In the genomic region with DNA sequence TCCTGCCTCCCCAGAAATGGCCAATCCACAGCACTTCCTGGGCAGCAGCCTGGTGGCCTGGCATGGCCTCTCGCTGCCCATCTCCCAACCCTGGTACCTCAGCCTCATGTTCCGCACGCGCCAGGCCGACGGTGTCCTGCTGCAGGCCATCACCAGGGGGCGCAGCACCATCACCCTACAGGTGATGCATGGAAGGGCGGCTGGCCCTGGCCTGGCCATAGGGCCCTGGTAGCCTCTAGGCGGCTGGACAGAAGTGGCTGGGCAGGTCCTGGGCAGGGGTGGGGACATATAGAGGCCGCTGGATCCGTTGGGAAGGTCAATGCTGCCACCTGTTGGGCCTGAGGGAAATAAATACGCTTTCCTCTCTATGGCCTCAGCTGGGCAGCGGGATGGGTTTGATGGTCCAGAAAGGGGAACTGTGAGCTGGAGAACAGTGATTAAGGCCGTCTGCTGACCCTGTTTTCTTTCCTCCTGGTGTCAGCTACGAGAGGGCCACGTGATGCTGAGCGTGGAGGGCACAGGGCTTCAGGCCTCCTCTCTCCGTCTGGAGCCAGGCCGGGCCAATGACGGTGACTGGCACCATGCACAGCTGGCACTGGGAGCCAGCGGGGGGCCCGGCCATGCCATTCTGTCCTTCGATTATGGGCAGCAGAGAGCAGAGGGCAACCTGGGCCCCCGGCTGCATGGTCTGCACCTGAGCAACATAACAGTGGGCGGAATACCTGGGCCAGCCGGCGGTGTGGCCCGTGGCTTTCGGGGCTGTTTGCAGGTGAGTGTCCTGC, we compare ENCODE assay signal across 8 cellular contexts. TPM values are rescaled to one million over a fixed set of nuclear protein-coding genes. Genes with fewer than 3 reads are reported as not detected.
DNase-seq lines count a peak whose midpoint lies in the region; ATAC-seq, FAIRE-seq and TF ChIP-seq lines count a peak whose summit lies in the region.

No MANE protein-coding gene starts in this region.

- no peaks in the 10 kb centered on the region for H3K9me2 ChIP-seq in SK-N-SH

- H3K27me3 Mint-ChIP-seq in osteocyte (ENCODE audit: unreplicated experiment), result no peaks in the 10 kb centered on the region

- intact Hi-C loops in A673 (cut with micrococcal nuclease; ENCODE audit: unreplicated experiment), result loop anchor here (5.0 kb wide), 2 partner anchors 61 to 269 kb away; no protein-coding TSS in a partner anchor
- intact Hi-C loops in thyroid gland (cut with DNase I), result loop anchor here (5.0 to 10.0 kb wide), 2 partner anchors 61 to 271 kb away; a partner anchor contains a TSS

- no peak overlapping the region for H3K4me3 Mint-ChIP-seq in osteocyte (ENCODE audit: unreplicated experiment)

- H2AFZ ChIP-seq in SK-N-SH (ENCODE audit: low read depth), result no peak overlapping the region

- FAIRE-seq in GM18507 (lab: Jason Lieb, UNC), result peak; percentile 78

- peaks cover 25% of the 10 kb centered on the region for H3K36me3 ChIP-seq in A673 (ENCODE audit: insufficient read depth, low read length, poor library complexity, severe bottlenecking)
- peaks cover 0 to 5% of the 10 kb centered on the region in 2 experiments for H3K36me3 ChIP-seq in SK-N-SH (replicated peaks in 1 of 2; ENCODE audit: control insufficient read depth in 1 of 2, insufficient read depth in 2 of 2, low read length in 1 of 2)
- H3K36me3 ChIP-seq in thyroid gland, result peaks cover 26 to 29% of the 10 kb centered on the region in 2 donors

- H3K27ac ChIP-seq in A673 (ENCODE audit: low read depth, low read length, poor library complexity, severe bottlenecking) (no peak overlapping the region), SK-N-SH (ENCODE audit: low read depth in 2 of 2, low read length in 1 of 2) (peak overlapping the region in 1 of 2 experiments; percentile 0; a peak in 1 of 4 replicates), thyroid gland (no peak overlapping the region)

- TF ChIP-seq RAD21 in SK-N-SH (IDR thresholded peaks at IDR 0.05; ENCODE audit: low read length), result peak; percentile 87

- POLR2A ChIA-PET in A673 (lab: Charles Lee; ENCODE audit: low non-redundant PET), result no interaction called here
- POLR2A ChIA-PET in SK-N-SH (lab: Yijun Ruan, JAX), result interaction anchor here (0.7 to 1.0 kb wide), 2 partner anchors 134 to 164 kb away, joined by 3 to 4 read pairs; a partner anchor contains a TSS

- H3F3A ChIP-seq in SK-N-SH (replicated peaks; ENCODE audit: insufficient read depth), result no peaks in the 10 kb centered on the region

- H3K9me3 ChIP-seq in A673 (ENCODE audit: low read depth, low read length, poor library complexity, severe bottlenecking) (no peaks in the 10 kb centered on the region), SK-N-SH (no peaks in the 10 kb centered on the region), thyroid gland (no peaks in the 10 kb centered on the region)

- CTCF ChIA-PET in A673 (lab: Charles Lee) (interaction anchor here (0.6 to 0.8 kb wide), 3 partner anchors 46 to 163 kb away, joined by 3 to 9 read pairs (median 3); a partner anchor contains a TSS), SK-N-SH (lab: Yijun Ruan, JAX) (interaction anchor here (0.6 to 3.7 kb wide), 48 partner anchors 10 to 269 kb away, joined by 3 to 61 read pairs (median 5); a partner anchor contains a TSS)

- H3K4me2 ChIP-seq in SK-N-SH, result no peak overlapping the region

- peaks cover 7% of the 10 kb centered on the region for H3K36me3 Mint-ChIP-seq in osteocyte (ENCODE audit: unreplicated experiment)

- no peaks in the 10 kb centered on the region for H3K27me3 ChIP-seq in A673 (replicated peaks; ENCODE audit: insufficient read depth, low read depth, low read length, poor library complexity)
- no peaks in the 10 kb centered on the region for H3K27me3 ChIP-seq in SK-N-SH (ENCODE audit: insufficient read depth)
- H3K27me3 ChIP-seq in thyroid gland, result no peaks in the 10 kb centered on the region

- peaks cover 5% of the 10 kb centered on the region for H3K4me1 Mint-ChIP-seq in osteocyte (ENCODE audit: unreplicated experiment)

- WGBS in SK-N-SH (ENCODE audit: low lambda C conversion rate), result 55% methylated on average over 14 of the region's 29 CpGs
- WGBS in thyroid gland, 2 donors, result 30 to 41% methylated on average over 17 to 18 of the region's 29 CpGs

- TF ChIP-seq EP300 in SK-N-SH (IDR thresholded peaks at IDR 0.05; ENCODE audit: borderline replicate concordance in 1 of 2, low read depth in 1 of 2, low read length in 1 of 2), result no peak

- H3K4me1 ChIP-seq in A673 (ENCODE audit: insufficient read depth, low read length, poor library complexity, severe bottlenecking) (no peaks in the 10 kb centered on the region), SK-N-SH (ENCODE audit: control insufficient read depth in 1 of 2, insufficient read depth in 2 of 2, low read depth in 1 of 2, low read length in 1 of 2) (peaks cover 0 to 22% of the 10 kb centered on the region in 2 experiments; a peak in 2 of 4 replicates), thyroid gland (no peaks in the 10 kb centered on the region)

- H3K4me3 ChIP-seq in A673 (ENCODE audit: low read depth, low read length, poor library complexity, severe bottlenecking) (no peak overlapping the region), SK-N-SH (ENCODE audit: low read depth in 2 of 2, low read length in 1 of 2) (peak overlapping the region in 1 of 2 experiments; percentile 2; a peak in 1 of 4 replicates), thyroid gland (replicated peaks in 1 of 3) (no peak overlapping the region)

- BruUV-seq in A673 (replicated peaks; lab: Mats Ljungman, UMichigan), result no TSS peak

- ATAC-seq in HG03520 (IDR thresholded peaks at IDR 0.05; ENCODE audit: unreplicated experiment), result peak; percentile 59

- DNase-seq in A673 (ENCODE audit: low spot score), result peak; percentile 48
- DNase-seq in GM18507 (ENCODE audit: extremely low spot score, insufficient read length, low read depth), result peak; percentile 73
- peak; percentile 98 for DNase-seq in SK-N-SH
- peak; percentile 46 to 72 (median 66) for DNase-seq in activated naive CD4-positive, alpha-beta T cell (lab: John Stamatoyannopoulos, UW)
- peak; percentile 87 for DNase-seq in foreskin melanocyte
- DNase-seq in osteocyte (ENCODE audit: extremely low spot score, unreplicated experiment), result peak; percentile 94
- peak; percentile 97 to 98 for DNase-seq in thyroid gland

- H3K27ac Mint-ChIP-seq in osteocyte (ENCODE audit: unreplicated experiment), result no peak overlapping the region

- H3K79me2 ChIP-seq in SK-N-SH (ENCODE audit: insufficient read depth), result no peaks in the 10 kb centered on the region

- no peak overlapping the region for H3K9ac ChIP-seq in SK-N-SH

- TF ChIP-seq CTCF in A673 (conservative IDR thresholded peaks at IDR 0.05; ENCODE audit: low read depth, low read length), result peak; percentile 97
- peak; percentile 92 for TF ChIP-seq CTCF in SK-N-SH (IDR thresholded peaks at IDR 0.05)
- peak; percentile 98 for TF ChIP-seq CTCF in osteocyte (IDR thresholded peaks at IDR 0.05)
- peak; percentile 94 to 100 (median 98) for TF ChIP-seq CTCF in thyroid gland (IDR thresholded peaks at IDR 0.05)

- H4K20me1 ChIP-seq in SK-N-SH (ENCODE audit: insufficient read depth), result no peaks in the 10 kb centered on the region

- H3K9me3 Mint-ChIP-seq in osteocyte (ENCODE audit: unreplicated experiment), result no peaks in the 10 kb centered on the region

- TF ChIP-seq POLR2A in thyroid gland (IDR thresholded peaks at IDR 0.05), result no peak

TF ChIP-seq in SK-N-SH, 30 proteins besides CTCF, POLR2A, EP300 and RAD21 (continues in another document):
- TF ChIP-seq RCOR1 (IDR thresholded peaks at IDR 0.05; ENCODE audit: low read length) (peak; percentile 46; the same call in 1 of the 2 replicates), JUND (IDR thresholded peaks at IDR 0.05) (no peak), FOSL2 (IDR thresholded peaks at IDR 0.05; ENCODE audit: borderline replicate concordance, low read depth) (no peak), CHD2 (IDR thresholded peaks at IDR 0.05; ENCODE audit: low read length, partially characterized antibody) (peak; percentile 50), FOXJ3 (CRISPR knock-in tag; IDR thresholded peaks at IDR 0.05) (peak; percentile 66; the same call in 1 of the 2 replicates), MXI1 (IDR thresholded peaks at IDR 0.05; ENCODE audit: low read depth, low read length) (peak; percentile 79), SMC3 (IDR thresholded peaks at IDR 0.05; ENCODE audit: low read depth, low read length) (peak; percentile 89)
- TF ChIP-seq, protein P1, sequence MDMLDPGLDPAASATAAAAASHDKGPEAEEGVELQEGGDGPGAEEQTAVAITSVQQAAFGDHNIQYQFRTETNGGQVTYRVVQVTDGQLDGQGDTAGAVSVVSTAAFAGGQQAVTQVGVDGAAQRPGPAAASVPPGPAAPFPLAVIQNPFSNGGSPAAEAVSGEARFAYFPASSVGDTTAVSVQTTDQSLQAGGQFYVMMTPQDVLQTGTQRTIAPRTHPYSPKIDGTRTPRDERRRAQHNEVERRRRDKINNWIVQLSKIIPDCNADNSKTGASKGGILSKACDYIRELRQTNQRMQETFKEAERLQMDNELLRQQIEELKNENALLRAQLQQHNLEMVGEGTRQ (IDR thresholded peaks at IDR 0.05; ENCODE audit: borderline replicate concordance, low read depth, low read length), result no peak
- TF ChIP-seq, protein P2, sequence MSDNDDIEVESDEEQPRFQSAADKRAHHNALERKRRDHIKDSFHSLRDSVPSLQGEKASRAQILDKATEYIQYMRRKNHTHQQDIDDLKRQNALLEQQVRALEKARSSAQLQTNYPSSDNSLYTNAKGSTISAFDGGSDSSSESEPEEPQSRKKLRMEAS (IDR thresholded peaks at IDR 0.05; ENCODE audit: low read depth), result peak; percentile 79

RNA-seq across cellular contexts. Expression of a gene that starts 14.4 kb away (rescaled TPM):
- 30.2 and 32.6 TPM in 2 replicates for total RNA-seq in A673 (2021)
- 1.7 and 3.5 TPM in 2 replicates for polyA plus RNA-seq in SK-N-SH (2012; rRNA removed)
- polyA plus RNA-seq in SK-N-SH (2012; cell fraction: cytosol; rRNA removed), result 2.0 and 3.3 TPM in 2 replicates
- polyA plus RNA-seq in SK-N-SH (2012; cell fraction: nucleus; rRNA removed), result 9.3 and 12.7 TPM in 2 replicates
- 10.3 and 10.5 TPM in 2 replicates for total RNA-seq in osteocyte
- 10 to 100 TPM; 23.5 to 54.9 (median 47.6) TPM for total RNA-seq in thyroid gland

RNA-seq across cellular contexts. Expression of a gene that starts 19.2 kb away (rescaled TPM):
- total RNA-seq in A673 (2021) (75.0 and 85.2 TPM in 2 replicates), osteocyte (7.7 and 9.3 TPM in 2 replicates), thyroid gland (1 to 10 TPM; 1.0 to 4.0 (median 2.2) TPM)
- polyA plus RNA-seq in SK-N-SH (2012; rRNA removed), result 19.4 and 20.3 TPM in 2 replicates
- 8.7 and 10.6 TPM in 2 replicates for polyA plus RNA-seq in SK-N-SH (2012; cell fraction: cytosol; rRNA removed)
- polyA plus RNA-seq in SK-N-SH (2012; cell fraction: nucleus; rRNA removed), result 69.0 and 95.3 TPM in 2 replicates

RNA-seq across cellular contexts. Expression of a gene that starts 43.0 kb away (rescaled TPM):
- total RNA-seq in A673 (2021) (not detected in 2 replicates), osteocyte (not detected in 2 replicates), thyroid gland (not detected)
- polyA plus RNA-seq in SK-N-SH (2012; rRNA removed), result 0.07 TPM in 1 of 2 replicates, not detected in the other
- polyA plus RNA-seq in SK-N-SH (2012; cell fraction: cytosol; rRNA removed), result 0.03 and 0.04 TPM in 2 replicates
- 0.06 and 0.63 TPM in 2 replicates for polyA plus RNA-seq in SK-N-SH (2012; cell fraction: nucleus; rRNA removed)

RNA-seq across cellular contexts. Expression of a gene that starts 50.1 kb away (rescaled TPM):
- total RNA-seq in A673 (2021) (259 and 320 TPM in 2 replicates), osteocyte (364 and 396 TPM in 2 replicates), thyroid gland (100 to 1,000 TPM; 164 to 264 (median 200) TPM)
- polyA plus RNA-seq in SK-N-SH (2012; rRNA removed), result 98.3 and 106 TPM in 2 replicates
- 95.9 and 106 TPM in 2 replicates for polyA plus RNA-seq in SK-N-SH (2012; cell fraction: cytosol; rRNA removed)
- 152 and 184 TPM in 2 replicates for polyA plus RNA-seq in SK-N-SH (2012; cell fraction: nucleus; rRNA removed)

Comparison
In these comparisons a context has a peak if more than half of its experiments do, and no peak if none do; other contexts are left out.
1. DNase-seq: peak in every context shown above with its lines; median percentile 98 in SK-N-SH; 98 in thyroid gland; 94 in osteocyte; 87 in foreskin melanocyte; 73 in GM18507; 66 in activated naive CD4-positive, alpha-beta T cell; 48 in A673.